In genomic region chr4:140110542-140110941, GRCh38 we compare ENCODE assay signal across 22 cellular contexts. TPM values are rescaled to one million over a fixed set of nuclear protein-coding genes. Genes with fewer than 3 reads are reported as not detected.
A peak's percentile ranks its signal among the peaks of the same experiment; 100 is the strongest.
DNase-seq lines count a peak whose midpoint lies in the region; FAIRE-seq and TF ChIP-seq lines count a peak whose summit lies in the region.
"Had no signal": no experiment of that assay in that cellular context is flagged by ENCODE, and none has a peak within 500 bp of the region (broad histone marks: within the 10 kb centered on the region; RNA-seq: fewer than 3 reads in every experiment).

No MANE protein-coding gene starts in this region.

- H3K27me3 ChIP-seq in hepatocyte (no peaks in the 10 kb centered on the region), neural cell (ENCODE audit: insufficient read depth, low read depth, low read length) (no peaks in the 10 kb centered on the region)
- H3K27me3 ChIP-seq: BLaER1 had no signal

- H3K4me2 ChIP-seq in hepatocyte: peak overlapping the region; percentile 33
- H3K4me2 ChIP-seq in neural cell (ENCODE audit: low read length): no peak overlapping the region
- H3K4me2 ChIP-seq: BLaER1, GM23338 had no signal

- WGBS in hepatocyte (ENCODE audit: low lambda C conversion rate, missing lambda C conversion rate): 40% methylated on average over 2 of the region's 2 CpGs

- H3K9me3 ChIP-seq in hepatocyte (ENCODE audit: low read depth) (no peaks in the 10 kb centered on the region), neural cell (ENCODE audit: low read length) (no peaks in the 10 kb centered on the region)
- H3K9me3 ChIP-seq: Caco-2 had no signal

- no peaks in the 10 kb centered on the region for H3K36me3 ChIP-seq in hepatocyte (replicated peaks; ENCODE audit: insufficient read depth, low read depth)
- H3K36me3 ChIP-seq in neural cell (ENCODE audit: insufficient read depth, low read length): no peaks in the 10 kb centered on the region

- TF ChIP-seq CTCF in D721Med (IDR thresholded peaks at IDR 0.05; ENCODE audit: insufficient read depth, missing control alignments) (no peak), hepatocyte (IDR thresholded peaks at IDR 0.05; ENCODE audit: poor library complexity) (no peak), neural cell (IDR thresholded peaks at IDR 0.05; ENCODE audit: poor library complexity, severe bottlenecking) (no peak), coronary artery (IDR thresholded peaks at IDR 0.05) (no peak)

- peaks cover 27% of the 10 kb centered on the region for H3K4me1 ChIP-seq in hepatocyte (ENCODE audit: insufficient read depth)

- peak overlapping the region; percentile 55 for H3K9ac ChIP-seq in neural cell (ENCODE audit: low read length)
- H3K9ac ChIP-seq: BLaER1 had no signal

- TF ChIP-seq RAD21 in neural cell (conservative IDR thresholded peaks at IDR 0.05): no peak

- DNase-seq in D721Med (ENCODE audit: insufficient read length, low spot score) (no peak), HuH-7 (ENCODE audit: low spot score) (peak; percentile 23), hepatocyte (ENCODE audit: low spot score) (no peak), coronary artery (ENCODE audit: low spot score) (no peak), germinal center (ENCODE audit: low spot score) (no peak), Kasumi-1 (lab: John Stamatoyannopoulos, UW) (no peak), NCI-H2029 (lab: John Stamatoyannopoulos, UW) (no peak)
- DNase-seq: Caco-2; CD4-positive, CD25-positive, alpha-beta regulatory T cell; CD8-positive, alpha-beta T cell; DMS 273 treated with DMSO at 0.1 percent for 48 hours; DMS79; EL; GDM1; H9; HFFc6 had no signal

- no peak for TF ChIP-seq EP300 in neural cell (conservative IDR thresholded peaks at IDR 0.05; ENCODE audit: poor library complexity, severe bottlenecking)

- H2AFZ ChIP-seq in hepatocyte: no peak overlapping the region
- H2AFZ ChIP-seq in neural cell (ENCODE audit: low read depth, low read length): no peak overlapping the region
- H2AFZ ChIP-seq: GM23338 had no signal

- H3K9me2 ChIP-seq in hepatocyte (replicated peaks; ENCODE audit: insufficient read depth) (no peaks in the 10 kb centered on the region), neural cell (ENCODE audit: insufficient read depth, low read length) (no peaks in the 10 kb centered on the region)

- no peak overlapping the region for H3K4me3 ChIP-seq in hepatocyte
- H3K4me3 ChIP-seq in neural cell (ENCODE audit: low read length): peak overlapping the region; percentile 57
- no peak overlapping the region for H3K4me3 ChIP-seq in coronary artery
- H3K4me3 ChIP-seq: BLaER1, GM12878, GM23338 had no signal

- H4K20me1 ChIP-seq in hepatocyte (ENCODE audit: insufficient read depth, poor library complexity, severe bottlenecking) (no peaks in the 10 kb centered on the region), neural cell (ENCODE audit: insufficient read depth) (no peaks in the 10 kb centered on the region)
- H4K20me1 ChIP-seq: BLaER1 had no signal

- FAIRE-seq in D721Med (lab: Jason Lieb, UNC): peak; percentile 32
- FAIRE-seq: GM12878, GM18507 had no signal

- peaks cover 6% of the 10 kb centered on the region for H3F3A ChIP-seq in neural cell (ENCODE audit: insufficient read depth, low read length, poor library complexity, severe bottlenecking)

- H3K27ac ChIP-seq in hepatocyte (peak overlapping the region; percentile 2), neural cell (ENCODE audit: low read length) (peak overlapping the region; percentile 89), coronary artery (no peak overlapping the region)
- H3K27ac ChIP-seq: BLaER1, C4-2B had no signal

- H3K79me2 ChIP-seq in hepatocyte (peaks cover 50% of the 10 kb centered on the region), neural cell (replicated peaks; ENCODE audit: insufficient read depth, low read length) (peaks cover 19% of the 10 kb centered on the region)

TF ChIP-seq in neural cell, 6 proteins besides CTCF, POLR2A, EP300 and RAD21:
- no peak for TF ChIP-seq TAF1 (IDR thresholded peaks at IDR 0.05; ENCODE audit: low read depth)
- TF ChIP-seq EZH2 (IDR thresholded peaks at IDR 0.05; ENCODE audit: borderline replicate concordance, insufficient read depth, low read length, poor library complexity, severe bottlenecking): no peak
- TF ChIP-seq REST (IDR thresholded peaks at IDR 0.05; ENCODE audit: borderline replicate concordance): no peak
- TF ChIP-seq MXI1 (conservative IDR thresholded peaks at IDR 0.05; ENCODE audit: poor library complexity, severe bottlenecking): no peak
- TF ChIP-seq POLR2AphosphoS5 (IDR thresholded peaks at IDR 0.05): no peak
- no peak for TF ChIP-seq SMC3 (conservative IDR thresholded peaks at IDR 0.05; ENCODE audit: poor library complexity)

RNA-seq across cellular contexts. Expression of gene MAML3, which starts 43.4 kb away (rescaled TPM):
- 8.7 and 11.2 TPM in 2 replicates for total RNA-seq in hepatocyte
- polyA plus RNA-seq in hepatocyte (4.1 TPM in 2 replicates), neural cell (10.2 and 10.4 TPM in 2 replicates)
- 40.7 and 43.3 TPM in 2 replicates for polyA minus RNA-seq in neural cell

Comparison
In these comparisons a context has a peak if more than half of its experiments do, and no peak if none do; other contexts are left out.
1. H3K27ac ChIP-seq: peak in hepatocyte (single experiment) and neural cell (single experiment); none in coronary artery (0 of 2).